Comparison of ENCODE assay signal across 1 cellular context in genomic region chr21:39602076-39602689, GRCh38.
TF ChIP-seq lines count a peak whose summit lies in the region.

No MANE protein-coding gene starts in this region.

TF ChIP-seq in HepG2, 621 proteins besides CTCF, POLR2A, EP300 and RAD21 (continued from another document):
- TF ChIP-seq ZNF770 (CRISPR knock-in tag; IDR thresholded peaks at IDR 0.05) (no peak), DRAP1 (CRISPR knock-in tag; IDR thresholded peaks at IDR 0.05) (no peak)
- TF ChIP-seq, protein P1, sequence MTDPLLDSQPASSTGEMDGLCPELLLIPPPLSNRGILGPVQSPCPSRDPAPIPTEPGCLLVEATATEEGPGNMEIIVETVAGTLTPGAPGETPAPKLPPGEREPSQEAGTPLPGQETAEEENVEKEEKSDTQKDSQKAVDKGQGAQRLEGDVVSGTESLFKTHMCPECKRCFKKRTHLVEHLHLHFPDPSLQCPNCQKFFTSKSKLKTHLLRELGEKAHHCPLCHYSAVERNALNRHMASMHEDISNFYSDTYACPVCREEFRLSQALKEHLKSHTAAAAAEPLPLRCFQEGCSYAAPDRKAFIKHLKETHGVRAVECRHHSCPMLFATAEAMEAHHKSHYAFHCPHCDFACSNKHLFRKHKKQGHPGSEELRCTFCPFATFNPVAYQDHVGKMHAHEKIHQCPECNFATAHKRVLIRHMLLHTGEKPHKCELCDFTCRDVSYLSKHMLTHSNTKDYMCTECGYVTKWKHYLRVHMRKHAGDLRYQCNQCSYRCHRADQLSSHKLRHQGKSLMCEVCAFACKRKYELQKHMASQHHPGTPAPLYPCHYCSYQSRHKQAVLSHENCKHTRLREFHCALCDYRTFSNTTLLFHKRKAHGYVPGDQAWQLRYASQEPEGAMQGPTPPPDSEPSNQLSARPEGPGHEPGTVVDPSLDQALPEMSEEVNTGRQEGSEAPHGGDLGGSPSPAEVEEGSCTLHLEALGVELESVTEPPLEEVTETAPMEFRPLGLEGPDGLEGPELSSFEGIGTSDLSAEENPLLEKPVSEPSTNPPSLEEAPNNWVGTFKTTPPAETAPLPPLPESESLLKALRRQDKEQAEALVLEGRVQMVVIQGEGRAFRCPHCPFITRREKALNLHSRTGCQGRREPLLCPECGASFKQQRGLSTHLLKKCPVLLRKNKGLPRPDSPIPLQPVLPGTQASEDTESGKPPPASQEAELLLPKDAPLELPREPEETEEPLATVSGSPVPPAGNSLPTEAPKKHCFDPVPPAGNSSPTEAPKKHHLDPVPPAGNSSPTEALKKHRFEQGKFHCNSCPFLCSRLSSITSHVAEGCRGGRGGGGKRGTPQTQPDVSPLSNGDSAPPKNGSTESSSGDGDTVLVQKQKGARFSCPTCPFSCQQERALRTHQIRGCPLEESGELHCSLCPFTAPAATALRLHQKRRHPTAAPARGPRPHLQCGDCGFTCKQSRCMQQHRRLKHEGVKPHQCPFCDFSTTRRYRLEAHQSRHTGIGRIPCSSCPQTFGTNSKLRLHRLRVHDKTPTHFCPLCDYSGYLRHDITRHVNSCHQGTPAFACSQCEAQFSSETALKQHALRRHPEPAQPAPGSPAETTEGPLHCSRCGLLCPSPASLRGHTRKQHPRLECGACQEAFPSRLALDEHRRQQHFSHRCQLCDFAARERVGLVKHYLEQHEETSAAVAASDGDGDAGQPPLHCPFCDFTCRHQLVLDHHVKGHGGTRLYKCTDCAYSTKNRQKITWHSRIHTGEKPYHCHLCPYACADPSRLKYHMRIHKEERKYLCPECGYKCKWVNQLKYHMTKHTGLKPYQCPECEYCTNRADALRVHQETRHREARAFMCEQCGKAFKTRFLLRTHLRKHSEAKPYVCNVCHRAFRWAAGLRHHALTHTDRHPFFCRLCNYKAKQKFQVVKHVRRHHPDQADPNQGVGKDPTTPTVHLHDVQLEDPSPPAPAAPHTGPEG (CRISPR knock-in tag; IDR thresholded peaks at IDR 0.05) = no peak
